ENCODE assay signal across 20 cellular contexts in genomic region chr2:172978053-172978383, GRCh38.
DNase-seq lines count a peak whose midpoint lies in the region; ATAC-seq and TF ChIP-seq lines count a peak whose summit lies in the region.
"Had no signal": no experiment of that assay in that cellular context is flagged by ENCODE, and none has a peak within 500 bp of the region (broad histone marks: within the 10 kb centered on the region; RNA-seq: fewer than 3 reads in every experiment).

No MANE protein-coding gene starts in this region.

- TF ChIP-seq EP300 in ovary (IDR thresholded peaks at IDR 0.05), result no peak

- no peak for ATAC-seq in activated CD4-positive, alpha-beta T cell treated with anti-CD3 and anti-CD28 coated beads for 36 hours

- H3K4me2 ChIP-seq in Loucy (ENCODE audit: low read depth, low read length, poor library complexity, severe bottlenecking), result no peak overlapping the region

- H3K36me3 Mint-ChIP-seq in activated CD4-positive, alpha-beta T cell treated with anti-CD3 and anti-CD28 coated beads for 36 hours (ENCODE audit: low read depth), result no peaks in the 10 kb centered on the region
- H3K36me3 Mint-ChIP-seq in stimulated activated naive CD8-positive, alpha-beta T cell treated with anti-CD3 and anti-CD28 coated beads, Interleukin-15, Interleukin-2, amounts not matched to agents 100 ng/mL and 50 ng/mL, for 24 hours (ENCODE audit: low read depth), result no peaks in the 10 kb centered on the region

- H3K4me1 ChIP-seq in Loucy (ENCODE audit: insufficient read depth, low read length, poor library complexity, severe bottlenecking), result peaks cover 5% of the 10 kb centered on the region
- no peaks in the 10 kb centered on the region for H3K4me1 ChIP-seq in ovary (ENCODE audit: insufficient read depth)

- H3K9me2 ChIP-seq in Loucy (replicated peaks; ENCODE audit: low read depth, low read length), result no peaks in the 10 kb centered on the region

- H3K4me3 Mint-ChIP-seq in activated CD4-positive, alpha-beta T cell treated with anti-CD3 and anti-CD28 coated beads for 36 hours, result no peak overlapping the region
- no peak overlapping the region for H3K4me3 Mint-ChIP-seq in stimulated activated naive CD8-positive, alpha-beta T cell treated with anti-CD3 and anti-CD28 coated beads, Interleukin-15, Interleukin-2, amounts not matched to agents 100 ng/mL and 50 ng/mL, for 24 hours
- H3K4me3 Mint-ChIP-seq: CD4-positive, alpha-beta T cell had no signal

- no peak for TF ChIP-seq POLR2A in ovary (IDR thresholded peaks at IDR 0.05)

- POLR2A ChIA-PET in activated CD4-positive, alpha-beta T cell treated with anti-CD3 and anti-CD28 coated beads for 36 hours (lab: Charles Lee), result no interaction called here

- no peaks in the 10 kb centered on the region for H3K9me3 ChIP-seq in Loucy (ENCODE audit: insufficient read depth, low read depth, low read length)
- no peaks in the 10 kb centered on the region for H3K9me3 ChIP-seq in ovary

- H3K4me3 ChIP-seq in Loucy (ENCODE audit: low read length, poor library complexity, severe bottlenecking) (no peak overlapping the region), ovary (no peak overlapping the region)
- H3K4me3 ChIP-seq: K562 had no signal

- peak overlapping the region; percentile 12; the same call in 1 of the 2 replicates for H2AFZ ChIP-seq in Loucy (ENCODE audit: low read length)

- H3K27me3 Mint-ChIP-seq in activated CD4-positive, alpha-beta T cell treated with anti-CD3 and anti-CD28 coated beads for 36 hours, result peaks cover 7% of the 10 kb centered on the region
- peaks cover 30% of the 10 kb centered on the region for H3K27me3 Mint-ChIP-seq in stimulated activated naive CD8-positive, alpha-beta T cell treated with anti-CD3 and anti-CD28 coated beads, Interleukin-15, Interleukin-2, amounts not matched to agents 100 ng/mL and 50 ng/mL, for 24 hours

- no peaks in the 10 kb centered on the region for H4K20me1 ChIP-seq in Loucy (ENCODE audit: insufficient read depth, low read length, poor library complexity, severe bottlenecking)

- H3K79me2 ChIP-seq in Loucy (ENCODE audit: insufficient read depth, low read length), result no peaks in the 10 kb centered on the region

- no peak overlapping the region for H3K27ac Mint-ChIP-seq in activated CD4-positive, alpha-beta T cell treated with anti-CD3 and anti-CD28 coated beads for 36 hours
- H3K27ac Mint-ChIP-seq in stimulated activated naive CD8-positive, alpha-beta T cell treated with anti-CD3 and anti-CD28 coated beads, Interleukin-15, Interleukin-2, amounts not matched to agents 100 ng/mL and 50 ng/mL, for 24 hours, result peak overlapping the region; percentile 57
- H3K27ac Mint-ChIP-seq: CD4-positive, alpha-beta T cell had no signal

- intact Hi-C loops in activated CD4-positive, alpha-beta T cell treated with anti-CD3 and anti-CD28 coated beads for 36 hours (cut with DNase I, micrococcal nuclease), result no loop called here
- intact Hi-C loops in ovary (cut with DNase I), result loop anchor here in 2 of 4 donors (5.0 to 10.0 kb wide), 2 partner anchors 47 to 234 kb away; no protein-coding TSS in a partner anchor

- 11 to 24% (median 11%) methylated on average over 3 of the region's 3 CpGs for WGBS in ovary, 3 donors

- TF ChIP-seq CTCF in Loucy (conservative IDR thresholded peaks at IDR 0.05; ENCODE audit: low read length) (no peak), ovary (IDR thresholded peaks at IDR 0.05) (no peak)

- H3K27me3 ChIP-seq in Loucy (ENCODE audit: insufficient read depth, low read length, poor library complexity, severe bottlenecking), result no peaks in the 10 kb centered on the region
- H3K27me3 ChIP-seq in ovary, result no peaks in the 10 kb centered on the region

- no peaks in the 10 kb centered on the region for H3K9me3 Mint-ChIP-seq in activated CD4-positive, alpha-beta T cell treated with anti-CD3 and anti-CD28 coated beads for 36 hours (ENCODE audit: low read depth)
- no peaks in the 10 kb centered on the region for H3K9me3 Mint-ChIP-seq in stimulated activated naive CD8-positive, alpha-beta T cell treated with anti-CD3 and anti-CD28 coated beads, Interleukin-15, Interleukin-2, amounts not matched to agents 100 ng/mL and 50 ng/mL, for 24 hours
- H3K9me3 Mint-ChIP-seq: CD4-positive, alpha-beta T cell had no signal

- H3K36me3 ChIP-seq in Loucy (ENCODE audit: insufficient read depth, low read length) (no peaks in the 10 kb centered on the region), ovary (no peaks in the 10 kb centered on the region)

- H3K9ac ChIP-seq in Loucy (ENCODE audit: low read depth, low read length, poor library complexity, severe bottlenecking), result no peak overlapping the region

- H3F3A ChIP-seq in Loucy (ENCODE audit: low read depth), result no peaks in the 10 kb centered on the region

- H3K27ac ChIP-seq in ovary, result no peak overlapping the region
- H3K27ac ChIP-seq: RWPE1 had no signal

- CTCF ChIA-PET in activated CD4-positive, alpha-beta T cell treated with anti-CD3 and anti-CD28 coated beads for 36 hours (lab: Charles Lee), result interaction anchor here (0.7 kb wide), 1 partner anchor 1556 kb away, joined by 4 read pairs; no protein-coding TSS in a partner anchor

- H3K4me1 Mint-ChIP-seq in activated CD4-positive, alpha-beta T cell treated with anti-CD3 and anti-CD28 coated beads for 36 hours, result peaks cover 8% of the 10 kb centered on the region
- peaks cover 47% of the 10 kb centered on the region for H3K4me1 Mint-ChIP-seq in stimulated activated naive CD8-positive, alpha-beta T cell treated with anti-CD3 and anti-CD28 coated beads, Interleukin-15, Interleukin-2, amounts not matched to agents 100 ng/mL and 50 ng/mL, for 24 hours (ENCODE audit: low read depth)

- DNase-seq in activated CD4-positive, alpha-beta T cell treated with anti-CD3 and anti-CD28 coated beads for 36 hours, result peak; percentile 9
- DNase-seq in activated CD4-positive, alpha-beta T cell treated with anti-CD3 and anti-CD28 coated beads, Interleukin-2, amount 50 U/mL, for 1 hour, result no peak
- DNase-seq in cerebellum (ENCODE audit: low spot score) (peak; percentile 27), cortex of kidney (lab: John Stamatoyannopoulos, UW) (no peak), ovary (no peak)
- no peak for DNase-seq in stimulated activated CD4-positive, alpha-beta T cell treated with anti-CD3 and anti-CD28 coated beads, Interleukin-15, amount 100 ng/mL, for 24 hours
- DNase-seq: CD4-positive, alpha-beta T cell; EL; GOT3; NCI-H1105; NCI-H1694; NCI-H2107; NCI-H510A; NCI-H748 treated with DMSO at 0.1 percent for 48 hours; PC-3; SIG-M5 had no signal

Comparison
In these comparisons a context has a peak if more than half of its experiments do, and no peak if none do; other contexts are left out.
1. DNase-seq: peak in activated CD4-positive, alpha-beta T cell treated with anti-CD3 and anti-CD28 coated beads for 36 hours (single experiment) and cerebellum (single experiment); none in activated CD4-positive, alpha-beta T cell treated with anti-CD3 and anti-CD28 coated beads, Interleukin-2, amount 50 U/mL, for 1 hour (single experiment), cortex of kidney (single experiment), stimulated activated CD4-positive, alpha-beta T cell treated with anti-CD3 and anti-CD28 coated beads, Interleukin-15, amount 100 ng/mL, for 24 hours (single experiment) and ovary (0 of 5).